In the genomic region with DNA sequence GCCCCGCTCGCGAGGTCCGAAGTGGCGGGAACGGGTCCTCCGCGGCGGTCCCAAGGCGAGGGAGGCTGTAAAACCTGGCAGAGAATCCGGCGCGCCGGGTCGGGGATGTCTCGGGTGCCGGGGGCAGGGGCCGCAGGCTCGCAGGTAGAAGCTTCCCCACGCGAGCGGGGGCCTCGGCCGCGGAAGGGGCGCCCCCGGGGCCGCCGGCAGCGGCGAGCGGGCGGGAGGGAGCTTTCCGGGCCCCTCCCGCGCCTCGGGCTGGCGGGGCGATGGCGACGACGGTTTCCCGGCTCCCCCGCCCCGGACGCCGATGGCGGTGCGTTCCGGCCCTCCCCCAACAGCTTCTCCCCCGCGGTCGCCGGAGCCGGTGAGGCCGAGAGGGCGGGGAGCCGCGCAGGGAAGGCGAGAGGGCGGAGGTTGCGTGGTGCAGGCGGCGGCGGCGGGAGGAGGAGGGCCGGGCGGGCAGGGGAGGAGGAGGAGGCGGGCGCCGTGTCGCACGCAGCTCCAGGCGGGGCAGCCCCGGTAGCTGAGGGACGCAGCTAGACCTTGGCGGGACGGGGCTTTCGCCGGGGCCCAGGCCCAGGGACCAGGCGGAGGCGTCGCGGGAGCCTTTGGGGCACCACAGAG, we compare ENCODE assay signal across 1 cellular context.
TF ChIP-seq lines count a peak whose summit lies in the region.

TSS of gene CUL1 (plus strand) at position 507 of the 627 bp plus-strand sequence. CDS start 31,220 bp downstream, outside the sequence.

TF ChIP-seq in HepG2, 621 proteins besides CTCF, POLR2A, EP300 and RAD21 (continued from another document and continues in another):
- TF ChIP-seq, protein P1, sequence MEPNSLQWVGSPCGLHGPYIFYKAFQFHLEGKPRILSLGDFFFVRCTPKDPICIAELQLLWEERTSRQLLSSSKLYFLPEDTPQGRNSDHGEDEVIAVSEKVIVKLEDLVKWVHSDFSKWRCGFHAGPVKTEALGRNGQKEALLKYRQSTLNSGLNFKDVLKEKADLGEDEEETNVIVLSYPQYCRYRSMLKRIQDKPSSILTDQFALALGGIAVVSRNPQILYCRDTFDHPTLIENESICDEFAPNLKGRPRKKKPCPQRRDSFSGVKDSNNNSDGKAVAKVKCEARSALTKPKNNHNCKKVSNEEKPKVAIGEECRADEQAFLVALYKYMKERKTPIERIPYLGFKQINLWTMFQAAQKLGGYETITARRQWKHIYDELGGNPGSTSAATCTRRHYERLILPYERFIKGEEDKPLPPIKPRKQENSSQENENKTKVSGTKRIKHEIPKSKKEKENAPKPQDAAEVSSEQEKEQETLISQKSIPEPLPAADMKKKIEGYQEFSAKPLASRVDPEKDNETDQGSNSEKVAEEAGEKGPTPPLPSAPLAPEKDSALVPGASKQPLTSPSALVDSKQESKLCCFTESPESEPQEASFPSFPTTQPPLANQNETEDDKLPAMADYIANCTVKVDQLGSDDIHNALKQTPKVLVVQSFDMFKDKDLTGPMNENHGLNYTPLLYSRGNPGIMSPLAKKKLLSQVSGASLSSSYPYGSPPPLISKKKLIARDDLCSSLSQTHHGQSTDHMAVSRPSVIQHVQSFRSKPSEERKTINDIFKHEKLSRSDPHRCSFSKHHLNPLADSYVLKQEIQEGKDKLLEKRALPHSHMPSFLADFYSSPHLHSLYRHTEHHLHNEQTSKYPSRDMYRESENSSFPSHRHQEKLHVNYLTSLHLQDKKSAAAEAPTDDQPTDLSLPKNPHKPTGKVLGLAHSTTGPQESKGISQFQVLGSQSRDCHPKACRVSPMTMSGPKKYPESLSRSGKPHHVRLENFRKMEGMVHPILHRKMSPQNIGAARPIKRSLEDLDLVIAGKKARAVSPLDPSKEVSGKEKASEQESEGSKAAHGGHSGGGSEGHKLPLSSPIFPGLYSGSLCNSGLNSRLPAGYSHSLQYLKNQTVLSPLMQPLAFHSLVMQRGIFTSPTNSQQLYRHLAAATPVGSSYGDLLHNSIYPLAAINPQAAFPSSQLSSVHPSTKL (CRISPR knock-in tag; IDR thresholded peaks at IDR 0.05): 0 out of 2 replicates have a peak, but pooled peaks have one; percentile 6
- TF ChIP-seq ZNF75D (CRISPR knock-in tag; IDR thresholded peaks at IDR 0.05; ENCODE audit: borderline replicate concordance): no peak
- no peak for TF ChIP-seq ZNF274 (CRISPR knock-in tag; IDR thresholded peaks at IDR 0.05)
- TF ChIP-seq ZNF335 (CRISPR knock-in tag; IDR thresholded peaks at IDR 0.05): no peak
- TF ChIP-seq ZNF777 (CRISPR knock-in tag; IDR thresholded peaks at IDR 0.05): no peak; the same call in 1 of the 2 replicates
- TF ChIP-seq ZNF12 (CRISPR knock-in tag; IDR thresholded peaks at IDR 0.05): no peak; the same call in 1 of the 2 replicates
- TF ChIP-seq MEIS2 (CRISPR knock-in tag; IDR thresholded peaks at IDR 0.05): no peak
- no peak; the same call in 1 of the 2 replicates for TF ChIP-seq GPN1 (CRISPR knock-in tag; IDR thresholded peaks at IDR 0.05; ENCODE audit: borderline replicate concordance)
- TF ChIP-seq ZNF549 (CRISPR knock-in tag; IDR thresholded peaks at IDR 0.05): no peak
- TF ChIP-seq ZNF784 (CRISPR knock-in tag; IDR thresholded peaks at IDR 0.05; ENCODE audit: borderline replicate concordance): no peak
- no peak; the same call in 1 of the 2 replicates for TF ChIP-seq CHD2 (IDR thresholded peaks at IDR 0.05; ENCODE audit: low read depth, low read length)
- no peak for TF ChIP-seq NCOA1 (CRISPR knock-in tag; IDR thresholded peaks at IDR 0.05)
- TF ChIP-seq ISX (CRISPR knock-in tag; conservative IDR thresholded peaks at IDR 0.05): no peak
- no peak for TF ChIP-seq EHMT2 (IDR thresholded peaks at IDR 0.05; ENCODE audit: borderline replicate concordance, low read depth, low read length)
- TF ChIP-seq ZNF558 (CRISPR knock-in tag; IDR thresholded peaks at IDR 0.05; ENCODE audit: borderline replicate concordance): no peak
- TF ChIP-seq PITX1 (CRISPR knock-in tag; IDR thresholded peaks at IDR 0.05): no peak
- TF ChIP-seq SOX5 (CRISPR knock-in tag; IDR thresholded peaks at IDR 0.05; ENCODE audit: borderline replicate concordance): no peak
- TF ChIP-seq ZNF773 (CRISPR knock-in tag; IDR thresholded peaks at IDR 0.05; ENCODE audit: borderline replicate concordance): 0 out of 2 replicates have a peak, but pooled peaks have one; percentile 50
- 0 out of 2 replicates have a peak, but pooled peaks have one; percentile 18 for TF ChIP-seq RFX5 (IDR thresholded peaks at IDR 0.05; ENCODE audit: low read depth, low read length)
- TF ChIP-seq SIX1 (CRISPR knock-in tag; IDR thresholded peaks at IDR 0.05; ENCODE audit: borderline replicate concordance): no peak
- no peak for TF ChIP-seq ETV6 (CRISPR knock-in tag; conservative IDR thresholded peaks at IDR 0.05)
- TF ChIP-seq, protein P2, sequence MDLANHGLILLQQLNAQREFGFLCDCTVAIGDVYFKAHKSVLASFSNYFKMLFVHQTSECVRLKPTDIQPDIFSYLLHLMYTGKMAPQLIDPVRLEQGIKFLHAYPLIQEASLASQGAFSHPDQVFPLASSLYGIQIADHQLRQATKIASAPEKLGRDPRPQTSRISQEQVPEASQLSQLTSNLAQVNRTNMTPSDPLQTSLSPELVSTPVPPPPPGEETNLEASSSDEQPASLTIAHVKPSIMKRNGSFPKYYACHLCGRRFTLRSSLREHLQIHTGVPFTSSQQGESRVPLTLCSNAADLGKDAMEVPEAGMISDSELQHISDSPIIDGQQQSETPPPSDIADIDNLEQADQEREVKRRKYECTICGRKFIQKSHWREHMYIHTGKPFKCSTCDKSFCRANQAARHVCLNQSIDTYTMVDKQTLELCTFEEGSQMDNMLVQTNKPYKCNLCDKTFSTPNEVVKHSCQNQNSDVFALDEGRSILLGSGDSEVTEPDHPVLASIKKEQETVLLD (CRISPR knock-in tag; IDR thresholded peaks at IDR 0.05; ENCODE audit: low read depth): peak; percentile 97
- no peak for TF ChIP-seq MAZ (IDR thresholded peaks at IDR 0.05; ENCODE audit: borderline replicate concordance, low read depth, low read length)
- TF ChIP-seq MAZ (CRISPR knock-in tag; IDR thresholded peaks at IDR 0.05; ENCODE audit: low read depth): peak; percentile 59
- no peak for TF ChIP-seq ZNF567 (CRISPR knock-in tag; IDR thresholded peaks at IDR 0.05; ENCODE audit: borderline replicate concordance)
- TF ChIP-seq PHB2 (IDR thresholded peaks at IDR 0.05; ENCODE audit: partially characterized antibody): no peak
- no peak for TF ChIP-seq ZNF251 (CRISPR knock-in tag; IDR thresholded peaks at IDR 0.05)
- TF ChIP-seq ZNF281 (CRISPR knock-in tag; IDR thresholded peaks at IDR 0.05; ENCODE audit: borderline replicate concordance): peak; percentile 79; the same call in 1 of the 2 replicates
- TF ChIP-seq ELF1 (CRISPR knock-in tag; IDR thresholded peaks at IDR 0.05): no peak
- TF ChIP-seq REXO4 (CRISPR knock-in tag; IDR thresholded peaks at IDR 0.05; ENCODE audit: borderline replicate concordance): no peak
- TF ChIP-seq MTF1 (CRISPR knock-in tag; IDR thresholded peaks at IDR 0.05): no peak
- TF ChIP-seq HOXA5 (CRISPR knock-in tag; IDR thresholded peaks at IDR 0.05): peak; percentile 23; the same call in 1 of the 2 replicates
- TF ChIP-seq ZNF33A (CRISPR knock-in tag; IDR thresholded peaks at IDR 0.05; ENCODE audit: borderline replicate concordance): no peak
- peak; percentile 84 for TF ChIP-seq KDM2A (CRISPR knock-in tag; IDR thresholded peaks at IDR 0.05; ENCODE audit: borderline replicate concordance, low read depth)
- no peak for TF ChIP-seq FOXM1 (CRISPR knock-in tag; IDR thresholded peaks at IDR 0.05)
- TF ChIP-seq, protein P3, sequence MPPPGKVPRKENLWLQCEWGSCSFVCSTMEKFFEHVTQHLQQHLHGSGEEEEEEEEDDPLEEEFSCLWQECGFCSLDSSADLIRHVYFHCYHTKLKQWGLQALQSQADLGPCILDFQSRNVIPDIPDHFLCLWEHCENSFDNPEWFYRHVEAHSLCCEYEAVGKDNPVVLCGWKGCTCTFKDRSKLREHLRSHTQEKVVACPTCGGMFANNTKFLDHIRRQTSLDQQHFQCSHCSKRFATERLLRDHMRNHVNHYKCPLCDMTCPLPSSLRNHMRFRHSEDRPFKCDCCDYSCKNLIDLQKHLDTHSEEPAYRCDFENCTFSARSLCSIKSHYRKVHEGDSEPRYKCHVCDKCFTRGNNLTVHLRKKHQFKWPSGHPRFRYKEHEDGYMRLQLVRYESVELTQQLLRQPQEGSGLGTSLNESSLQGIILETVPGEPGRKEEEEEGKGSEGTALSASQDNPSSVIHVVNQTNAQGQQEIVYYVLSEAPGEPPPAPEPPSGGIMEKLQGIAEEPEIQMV (CRISPR knock-in tag; IDR thresholded peaks at IDR 0.05; ENCODE audit: low read depth): no peak
- TF ChIP-seq GTF2F1 (IDR thresholded peaks at IDR 0.05; ENCODE audit: low read length): no peak
- TF ChIP-seq ZNF597 (CRISPR knock-in tag; IDR thresholded peaks at IDR 0.05): no peak
- TF ChIP-seq ZNF674 (CRISPR knock-in tag; IDR thresholded peaks at IDR 0.05; ENCODE audit: low read depth): peak; percentile 67; the same call in 1 of the 2 replicates
- no peak for TF ChIP-seq ZFP82 (CRISPR knock-in tag; IDR thresholded peaks at IDR 0.05; ENCODE audit: borderline replicate concordance)
- TF ChIP-seq TOPORS (CRISPR knock-in tag; IDR thresholded peaks at IDR 0.05): no peak
- peak; percentile 70 for TF ChIP-seq MAX (IDR thresholded peaks at IDR 0.05)
- no peak for TF ChIP-seq TGIF2 (CRISPR knock-in tag; IDR thresholded peaks at IDR 0.05)
- no peak for TF ChIP-seq CENPX (CRISPR knock-in tag; IDR thresholded peaks at IDR 0.05)
- TF ChIP-seq SRSF4 (IDR thresholded peaks at IDR 0.05; ENCODE audit: low read depth, low read length, poor library complexity, severe bottlenecking): no peak
- TF ChIP-seq KDM5A (IDR thresholded peaks at IDR 0.05; ENCODE audit: borderline replicate concordance, low read length): no peak
- TF ChIP-seq CHD4 (IDR thresholded peaks at IDR 0.05; ENCODE audit: borderline replicate concordance, low read length): no peak
- TF ChIP-seq ZNF343 (CRISPR knock-in tag; IDR thresholded peaks at IDR 0.05): no peak
- no peak for TF ChIP-seq SMARCC2 (IDR thresholded peaks at IDR 0.05)
- no peak for TF ChIP-seq ZFP36L2 (CRISPR knock-in tag; IDR thresholded peaks at IDR 0.05)
- TF ChIP-seq HCFC1 (IDR thresholded peaks at IDR 0.05; ENCODE audit: low read depth, low read length): no peak
- no peak for TF ChIP-seq ZNF839 (CRISPR knock-in tag; IDR thresholded peaks at IDR 0.05; ENCODE audit: borderline replicate concordance)
- TF ChIP-seq ZNF205 (CRISPR knock-in tag; IDR thresholded peaks at IDR 0.05): no peak
- no peak for TF ChIP-seq ZNF501 (CRISPR knock-in tag; IDR thresholded peaks at IDR 0.05)
- no peak for TF ChIP-seq KDM4B (CRISPR knock-in tag; IDR thresholded peaks at IDR 0.05)
- no peak for TF ChIP-seq FOXO4 (CRISPR knock-in tag; conservative IDR thresholded peaks at IDR 0.05)
- TF ChIP-seq STAT5B (CRISPR knock-in tag; IDR thresholded peaks at IDR 0.05): no peak
- no peak for TF ChIP-seq HOXA7 (CRISPR knock-in tag; IDR thresholded peaks at IDR 0.05)
